Comparison of ENCODE assay signal across 9 cellular contexts in genomic region chr16:48612621-48613020, GRCh38. TPM values are rescaled to one million over a fixed set of nuclear protein-coding genes. Genes with fewer than 3 reads are reported as not detected.
A peak's percentile ranks its signal among the peaks of the same experiment; 100 is the strongest.
DNase-seq lines count a peak whose midpoint lies in the region; TF ChIP-seq lines count a peak whose summit lies in the region.
"Had no signal": no experiment of that assay in that cellular context is flagged by ENCODE, and none has a peak within 500 bp of the region (broad histone marks: within the 10 kb centered on the region; RNA-seq: fewer than 3 reads in every experiment).

No MANE protein-coding gene starts in this region.

- no peaks in the 10 kb centered on the region for H3K27me3 ChIP-seq in hepatocyte
- H3K27me3 ChIP-seq in subcutaneous abdominal adipose tissue (ENCODE audit: control insufficient read depth in 5 of 5, insufficient read depth in 4 of 5, low read length in 5 of 5), result no peaks in the 10 kb centered on the region

- no peaks in the 10 kb centered on the region for H3K27me3 Mint-ChIP-seq in T-helper 1 cell treated with Interleukin-12 subunit alpha and Interleukin-12 subunit beta and Interleukin-4 antibody, amounts not matched to agents 30 μg/mL and 1 μg/mL, for 36 hours (ENCODE audit: low read depth)

- WGBS in hepatocyte (ENCODE audit: low lambda C conversion rate, missing lambda C conversion rate), result 81% methylated on average over 2 of the region's 2 CpGs

- H3K36me3 ChIP-seq in hepatocyte (replicated peaks; ENCODE audit: insufficient read depth, low read depth), result no peaks in the 10 kb centered on the region
- no peaks in the 10 kb centered on the region for H3K36me3 ChIP-seq in subcutaneous abdominal adipose tissue (ENCODE audit: control insufficient read depth in 5 of 5, insufficient read depth in 5 of 5, low read length in 5 of 5)
- H3K36me3 ChIP-seq: thoracic aorta had no signal

- H2AFZ ChIP-seq in hepatocyte, result peak overlapping the region; percentile 7

- H3K36me3 Mint-ChIP-seq in T-helper 1 cell treated with Interleukin-12 subunit alpha and Interleukin-12 subunit beta and Interleukin-4 antibody, amounts not matched to agents 30 μg/mL and 1 μg/mL, for 36 hours (ENCODE audit: low read depth), result peaks cover 13% of the 10 kb centered on the region

- H3K4me3 ChIP-seq in hepatocyte (no peak overlapping the region), subcutaneous abdominal adipose tissue (ENCODE audit: low read depth in 1 of 5, low read length in 5 of 5) (no peak overlapping the region)
- H3K4me3 ChIP-seq: thoracic aorta had no signal

- peak overlapping the region; percentile 97 for H3K27ac ChIP-seq in hepatocyte
- H3K27ac ChIP-seq in subcutaneous abdominal adipose tissue (ENCODE audit: low read depth, low read length), result peak overlapping the region; percentile 98

- peaks cover 14% of the 10 kb centered on the region for H4K20me1 ChIP-seq in hepatocyte (ENCODE audit: insufficient read depth, poor library complexity, severe bottlenecking)

- TF ChIP-seq CTCF in hepatocyte (IDR thresholded peaks at IDR 0.05; ENCODE audit: poor library complexity), result no peak

- peak overlapping the region; percentile 95 for H3K27ac Mint-ChIP-seq in T-helper 1 cell treated with Interleukin-12 subunit alpha and Interleukin-12 subunit beta and Interleukin-4 antibody, amounts not matched to agents 30 μg/mL and 1 μg/mL, for 36 hours

- H3K9ac ChIP-seq in subcutaneous abdominal adipose tissue (ENCODE audit: low read length in 5 of 5), result peak overlapping the region in 1 of 5 donors; percentile 35

- H3K4me1 ChIP-seq in hepatocyte (ENCODE audit: insufficient read depth), result peaks cover 31% of the 10 kb centered on the region
- peaks cover 2 to 53% (median 39%) of the 10 kb centered on the region in 5 donors for H3K4me1 ChIP-seq in subcutaneous abdominal adipose tissue (ENCODE audit: control insufficient read depth in 5 of 5, insufficient read depth in 5 of 5, low read length in 5 of 5)

- peaks cover 3% of the 10 kb centered on the region for H3K9me3 Mint-ChIP-seq in T-helper 1 cell treated with Interleukin-12 subunit alpha and Interleukin-12 subunit beta and Interleukin-4 antibody, amounts not matched to agents 30 μg/mL and 1 μg/mL, for 36 hours

- no peaks in the 10 kb centered on the region for H3K9me2 ChIP-seq in hepatocyte (replicated peaks; ENCODE audit: insufficient read depth)

- H3K4me1 Mint-ChIP-seq in T-helper 1 cell treated with Interleukin-12 subunit alpha and Interleukin-12 subunit beta and Interleukin-4 antibody, amounts not matched to agents 30 μg/mL and 1 μg/mL, for 36 hours (ENCODE audit: low read depth), result peaks cover 59% of the 10 kb centered on the region

- peaks cover 20% of the 10 kb centered on the region for H3K79me2 ChIP-seq in hepatocyte

- peak overlapping the region; percentile 69 for H3K4me3 Mint-ChIP-seq in T-helper 1 cell treated with Interleukin-12 subunit alpha and Interleukin-12 subunit beta and Interleukin-4 antibody, amounts not matched to agents 30 μg/mL and 1 μg/mL, for 36 hours

- peak overlapping the region; percentile 67 for H3K4me2 ChIP-seq in hepatocyte

- DNase-seq in activated effector memory CD4-positive, alpha-beta T cell treated with Interleukin-2 at 50 U/mL for 16 hours, result peak; percentile 10
- DNase-seq in activated effector memory CD4-positive, alpha-beta T cell treated with anti-CD3 and anti-CD28 coated beads, Interleukin-2, amount 50 U/mL, for 16 hours, result no peak
- DNase-seq in hepatocyte (ENCODE audit: low spot score) (no peak), NCI-H2081 (lab: John Stamatoyannopoulos, UW) (no peak), HT-29 (ENCODE audit: low spot score) (no peak), COLO668 (lab: John Stamatoyannopoulos, UW; ENCODE audit: unreplicated experiment) (no peak)

- H3K9me3 ChIP-seq in hepatocyte (ENCODE audit: low read depth) (no peaks in the 10 kb centered on the region), subcutaneous abdominal adipose tissue (ENCODE audit: control insufficient read depth in 5 of 5, low read length in 5 of 5) (no peaks in the 10 kb centered on the region)
- H3K9me3 ChIP-seq: thoracic aorta had no signal

RNA-seq across cellular contexts. Expression of gene N4BP1, which starts 2.6 kb away (rescaled TPM):
- 43.9 and 51.7 TPM in 2 replicates for total RNA-seq in hepatocyte
- polyA plus RNA-seq in hepatocyte, result 21.2 and 31.6 TPM in 2 replicates
- 6.0 and 6.3 TPM in 2 replicates for total RNA-seq in HT-29 (2014; rRNA removed; shearing (Covaris generic))
